ENCODE assay signal across 16 cellular contexts in genomic region chr5:60177596-60177995, GRCh38.
"Had no signal": no experiment of that assay in that cellular context is flagged by ENCODE, and none has a peak within 500 bp of the region (broad histone marks: within the 10 kb centered on the region; RNA-seq: fewer than 3 reads in every experiment).

No MANE protein-coding gene starts in this region.

- ATAC-seq: activated T-cell treated with anti-CD3 and anti-CD28 coated beads, Interleukin-2, amount 50 U/mL, for 4 hours; effector memory CD8-positive, alpha-beta T cell had no signal

- H3K27ac ChIP-seq: esophagus squamous epithelium, thyroid gland had no signal

- H3K4me1 Mint-ChIP-seq: activated CD4-positive, alpha-beta T cell treated with anti-CD3 and anti-CD28 coated beads, Interleukin-2, amount 10 ng/mL, durations not matched to agents 24 days and 14 days had no signal

- H3K27ac Mint-ChIP-seq: activated CD4-positive, alpha-beta T cell treated with anti-CD3 and anti-CD28 coated beads, Interleukin-2, amount 10 ng/mL, durations not matched to agents 24 days and 14 days; activated naive CD4-positive, alpha-beta T cell treated with anti-CD3 and anti-CD28 coated beads for 36 hours; effector memory CD8-positive, alpha-beta T cell had no signal

- H3K4me3 Mint-ChIP-seq: activated CD4-positive, alpha-beta T cell treated with anti-CD3 and anti-CD28 coated beads, Interleukin-2, amount 10 ng/mL, durations not matched to agents 24 days and 14 days; activated naive CD4-positive, alpha-beta T cell treated with anti-CD3 and anti-CD28 coated beads for 36 hours; activated T-cell treated with anti-CD3 and anti-CD28 coated beads, Interleukin-2, amount 50 U/mL, for 4 hours; effector memory CD8-positive, alpha-beta T cell; nephron had no signal

- DNase-seq: activated CD4-positive, alpha-beta T cell treated with anti-CD3 and anti-CD28 coated beads, Interleukin-2, amount 10 ng/mL, durations not matched to agents 24 days and 14 days; activated CD8-positive, alpha-beta memory T cell treated with anti-CD3 and anti-CD28 coated beads, Interleukin-2, amount 50 U/mL, for 4 hours; activated naive CD4-positive, alpha-beta T cell treated with anti-CD3 and anti-CD28 coated beads for 36 hours; activated T-cell treated with anti-CD3 and anti-CD28 coated beads, Interleukin-2, amount 50 U/mL, for 4 hours; aorta; effector memory CD8-positive, alpha-beta T cell; esophagus squamous epithelium; midbrain; nucleus accumbens; posterior cingulate gyrus; stimulated activated CD4-positive, alpha-beta T cell treated with anti-CD3 and anti-CD28 coated beads, Interleukin-2, amount 100 ng/mL, for 24 hours; stimulated activated naive CD4-positive, alpha-beta T cell treated with Interleukin-2 at 50 U/mL for 16 hours; T1000; thyroid gland had no signal

- H3K4me3 ChIP-seq: esophagus squamous epithelium, thyroid gland had no signal

- H3K36me3 ChIP-seq: esophagus squamous epithelium, thyroid gland had no signal

- FAIRE-seq: islet of Langerhans had no signal

- H3K4me1 ChIP-seq: esophagus squamous epithelium, thyroid gland had no signal

- H3K9me3 Mint-ChIP-seq: activated CD4-positive, alpha-beta T cell treated with anti-CD3 and anti-CD28 coated beads, Interleukin-2, amount 10 ng/mL, durations not matched to agents 24 days and 14 days had no signal

- H3K9me3 ChIP-seq: esophagus squamous epithelium, thyroid gland had no signal

- H3K27me3 Mint-ChIP-seq: activated CD4-positive, alpha-beta T cell treated with anti-CD3 and anti-CD28 coated beads, Interleukin-2, amount 10 ng/mL, durations not matched to agents 24 days and 14 days; effector memory CD8-positive, alpha-beta T cell had no signal

- H3K27me3 ChIP-seq: esophagus squamous epithelium, thyroid gland had no signal
